1 cellular context compared by ENCODE assay signal in the genomic region with DNA sequence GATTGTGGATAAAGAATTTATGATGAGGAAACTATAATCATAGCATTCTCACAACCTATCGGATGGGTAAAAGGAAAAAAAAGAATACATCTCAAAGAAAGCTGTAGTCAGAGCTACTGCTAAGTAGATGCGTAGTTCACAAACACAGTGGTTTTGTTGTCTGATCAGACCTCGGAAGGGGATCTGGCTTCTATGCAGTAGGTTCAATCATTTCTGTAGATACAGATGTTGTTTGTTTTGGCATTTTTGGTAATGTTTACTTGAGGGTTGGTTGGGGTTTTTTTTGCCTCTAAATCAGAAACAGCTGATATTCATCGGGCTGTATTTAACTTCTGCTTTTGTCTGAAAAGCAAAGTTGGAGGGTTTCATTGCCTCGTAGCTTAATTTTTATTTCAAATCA.
TF ChIP-seq lines count a peak whose summit lies in the region.

No MANE protein-coding gene starts in this region.

TF ChIP-seq in A549, 52 proteins besides CTCF, POLR2A, EP300 and RAD21 (continued from another document):
- TF ChIP-seq GATA3 (IDR thresholded peaks at IDR 0.05; ENCODE audit: borderline replicate concordance) = no peak
